Comparison of ENCODE assay signal across 1 cellular context in the genomic region with DNA sequence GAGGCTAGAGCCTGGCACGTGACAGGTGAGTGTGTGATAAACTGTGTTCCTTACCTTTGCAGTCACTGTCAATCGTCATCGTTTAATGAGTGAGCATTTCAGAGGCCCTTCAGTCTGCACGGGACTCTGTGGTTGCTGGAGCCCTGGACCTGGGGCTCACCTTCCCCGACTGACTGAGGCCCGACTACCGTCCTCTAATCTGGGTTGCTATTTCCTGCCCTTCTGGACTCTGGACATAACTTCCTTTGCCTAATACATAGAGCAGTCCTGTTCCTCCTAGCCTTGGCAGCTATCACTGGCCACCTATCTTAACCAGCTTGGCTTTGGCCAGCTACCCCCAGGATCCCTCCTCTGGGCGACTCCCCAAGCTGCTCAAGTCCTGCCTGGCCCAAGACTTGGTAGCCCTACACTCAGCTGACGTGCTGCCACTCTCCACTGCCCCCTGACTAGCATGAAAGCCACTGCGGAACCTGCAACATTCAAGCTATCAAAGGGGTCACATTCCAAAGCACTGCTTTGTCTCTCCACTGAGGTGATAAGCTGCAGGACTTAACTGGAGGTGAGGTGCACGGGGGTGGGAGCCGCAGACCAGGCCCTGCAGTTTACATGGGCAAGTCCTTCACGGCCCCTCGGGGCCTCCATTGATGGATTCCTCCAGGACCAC.
TF ChIP-seq lines count a peak whose summit lies in the region.

No MANE protein-coding gene starts in this region.

TF ChIP-seq in GM23338, 12 proteins besides CTCF, POLR2A, EP300 and RAD21 (continued from another document):
- TF ChIP-seq EZH2phosphoT487 (IDR thresholded peaks at IDR 0.05; ENCODE audit: unreplicated experiment) = no peak
- TF ChIP-seq ZNF331 (CRISPR knock-in tag; IDR thresholded peaks at IDR 0.05; ENCODE audit: low read depth) = no peak
- TF ChIP-seq, protein P1, sequence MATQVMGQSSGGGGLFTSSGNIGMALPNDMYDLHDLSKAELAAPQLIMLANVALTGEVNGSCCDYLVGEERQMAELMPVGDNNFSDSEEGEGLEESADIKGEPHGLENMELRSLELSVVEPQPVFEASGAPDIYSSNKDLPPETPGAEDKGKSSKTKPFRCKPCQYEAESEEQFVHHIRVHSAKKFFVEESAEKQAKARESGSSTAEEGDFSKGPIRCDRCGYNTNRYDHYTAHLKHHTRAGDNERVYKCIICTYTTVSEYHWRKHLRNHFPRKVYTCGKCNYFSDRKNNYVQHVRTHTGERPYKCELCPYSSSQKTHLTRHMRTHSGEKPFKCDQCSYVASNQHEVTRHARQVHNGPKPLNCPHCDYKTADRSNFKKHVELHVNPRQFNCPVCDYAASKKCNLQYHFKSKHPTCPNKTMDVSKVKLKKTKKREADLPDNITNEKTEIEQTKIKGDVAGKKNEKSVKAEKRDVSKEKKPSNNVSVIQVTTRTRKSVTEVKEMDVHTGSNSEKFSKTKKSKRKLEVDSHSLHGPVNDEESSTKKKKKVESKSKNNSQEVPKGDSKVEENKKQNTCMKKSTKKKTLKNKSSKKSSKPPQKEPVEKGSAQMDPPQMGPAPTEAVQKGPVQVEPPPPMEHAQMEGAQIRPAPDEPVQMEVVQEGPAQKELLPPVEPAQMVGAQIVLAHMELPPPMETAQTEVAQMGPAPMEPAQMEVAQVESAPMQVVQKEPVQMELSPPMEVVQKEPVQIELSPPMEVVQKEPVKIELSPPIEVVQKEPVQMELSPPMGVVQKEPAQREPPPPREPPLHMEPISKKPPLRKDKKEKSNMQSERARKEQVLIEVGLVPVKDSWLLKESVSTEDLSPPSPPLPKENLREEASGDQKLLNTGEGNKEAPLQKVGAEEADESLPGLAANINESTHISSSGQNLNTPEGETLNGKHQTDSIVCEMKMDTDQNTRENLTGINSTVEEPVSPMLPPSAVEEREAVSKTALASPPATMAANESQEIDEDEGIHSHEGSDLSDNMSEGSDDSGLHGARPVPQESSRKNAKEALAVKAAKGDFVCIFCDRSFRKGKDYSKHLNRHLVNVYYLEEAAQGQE (IDR thresholded peaks at IDR 0.05; ENCODE audit: unreplicated experiment) = no peak
- TF ChIP-seq NANOG (IDR thresholded peaks at IDR 0.05; ENCODE audit: borderline replicate concordance) = no peak
- TF ChIP-seq, protein P2, sequence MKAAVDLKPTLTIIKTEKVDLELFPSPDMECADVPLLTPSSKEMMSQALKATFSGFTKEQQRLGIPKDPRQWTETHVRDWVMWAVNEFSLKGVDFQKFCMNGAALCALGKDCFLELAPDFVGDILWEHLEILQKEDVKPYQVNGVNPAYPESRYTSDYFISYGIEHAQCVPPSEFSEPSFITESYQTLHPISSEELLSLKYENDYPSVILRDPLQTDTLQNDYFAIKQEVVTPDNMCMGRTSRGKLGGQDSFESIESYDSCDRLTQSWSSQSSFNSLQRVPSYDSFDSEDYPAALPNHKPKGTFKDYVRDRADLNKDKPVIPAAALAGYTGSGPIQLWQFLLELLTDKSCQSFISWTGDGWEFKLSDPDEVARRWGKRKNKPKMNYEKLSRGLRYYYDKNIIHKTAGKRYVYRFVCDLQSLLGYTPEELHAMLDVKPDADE (IDR thresholded peaks at IDR 0.05) = no peak
- no peak for TF ChIP-seq POLR2AphosphoS5 (IDR thresholded peaks at IDR 0.05; ENCODE audit: low read depth)
